Comparison of ENCODE assay signal across 24 cellular contexts in genomic region chr16:55710466-55710865, GRCh38. TPM values are rescaled to one million over a fixed set of nuclear protein-coding genes. Genes with fewer than 3 reads are reported as not detected.
DNase-seq lines count a peak whose midpoint lies in the region; ATAC-seq and TF ChIP-seq lines count a peak whose summit lies in the region.
"Had no signal": no experiment of that assay in that cellular context is flagged by ENCODE, and none has a peak within 500 bp of the region (broad histone marks: within the 10 kb centered on the region; RNA-seq: fewer than 3 reads in every experiment).

No MANE protein-coding gene starts in this region.

- no peaks in the 10 kb centered on the region for H3K4me1 Mint-ChIP-seq in endodermal cell
- no peaks in the 10 kb centered on the region for H3K4me1 Mint-ChIP-seq in activated CD8-positive, alpha-beta memory T cell treated with anti-CD3 and anti-CD28 coated beads, Interleukin-2, amount 10 ng/mL, durations not matched to agents 7 days and 5 days
- H3K4me1 Mint-ChIP-seq: activated naive CD8-positive, alpha-beta T cell treated with anti-CD3 and anti-CD28 coated beads for 36 hours; stimulated activated naive B cell treated with anti-CD40 and anti-IgM and Interleukin-4, amounts not matched to agents 10 μg/mL and 1 μg/mL and 100 μg/mL, for 72 hours had no signal

- in situ Hi-C loops in GM23248 (cut with MboI), result loop anchor here (5.0 kb wide), 1 partner anchor 132 kb away; no protein-coding TSS in a partner anchor

- H3K9ac ChIP-seq in GM23248, result no peak overlapping the region
- H3K9ac ChIP-seq in endodermal cell (ENCODE audit: extremely low read depth, low read length, poor library complexity, severe bottlenecking), result no peak overlapping the region
- H3K9ac ChIP-seq in mesendoderm (ENCODE audit: low read length), result no peak overlapping the region

- H3K4me3 ChIP-seq in GM23248, result no peak overlapping the region
- H3K4me3 ChIP-seq in endodermal cell (ENCODE audit: low read length), result no peak overlapping the region
- no peak overlapping the region for H3K4me3 ChIP-seq in mesendoderm (ENCODE audit: low read length)
- H3K4me3 ChIP-seq in psoas muscle, result no peak overlapping the region
- H3K4me3 ChIP-seq: gastroesophageal sphincter, left ventricle myocardium inferior, PC-9, thyroid gland had no signal

- H3F3A ChIP-seq in GM23248 (ENCODE audit: insufficient read depth), result no peaks in the 10 kb centered on the region

- H2AK5ac ChIP-seq in mesendoderm (ENCODE audit: low read length), result no peak overlapping the region

- H3K56ac ChIP-seq in mesendoderm (ENCODE audit: low read length), result no peak overlapping the region

- H2BK15ac ChIP-seq in mesendoderm (replicated peaks; ENCODE audit: low read depth), result no peak overlapping the region

- DNase-seq in GM23248, result peak; percentile 14
- peak; percentile 82 for DNase-seq in endodermal cell
- peak; percentile 50 for DNase-seq in mesendoderm
- no peak for DNase-seq in psoas muscle
- no peak for DNase-seq in activated CD8-positive, alpha-beta memory T cell treated with anti-CD3 and anti-CD28 coated beads, Interleukin-2, amount 10 ng/mL, durations not matched to agents 7 days and 5 days
- DNase-seq in NCI-H2081 treated with DMSO at 0.1 percent for 48 hours (lab: John Stamatoyannopoulos, UW), result no peak
- DNase-seq: activated naive CD8-positive, alpha-beta T cell treated with anti-CD3 and anti-CD28 coated beads for 36 hours; CD8-positive, alpha-beta T cell; Karpas-422; left ventricle myocardium inferior; NCI-H1417; NCI-H69; occipital lobe; stimulated activated naive B cell treated with anti-CD40 and anti-IgM and Interleukin-4, amounts not matched to agents 10 μg/mL and 1 μg/mL and 100 μg/mL, for 72 hours; T1000; thyroid gland had no signal

- H3K4me2 ChIP-seq in GM23248 (ENCODE audit: unreplicated experiment), result no peak overlapping the region
- no peak overlapping the region for H3K4me2 ChIP-seq in mesendoderm (ENCODE audit: low read length)
- H3K4me2 ChIP-seq: PC-9 had no signal

- no peak overlapping the region for H3K23ac ChIP-seq in mesendoderm (ENCODE audit: low read length)

- H4K8ac ChIP-seq in mesendoderm (ENCODE audit: low read depth, low read length), result no peak overlapping the region

- H3K9me3 Mint-ChIP-seq in endodermal cell, result no peaks in the 10 kb centered on the region
- H3K9me3 Mint-ChIP-seq in activated CD8-positive, alpha-beta memory T cell treated with anti-CD3 and anti-CD28 coated beads, Interleukin-2, amount 10 ng/mL, durations not matched to agents 7 days and 5 days (ENCODE audit: low read depth), result no peaks in the 10 kb centered on the region
- H3K9me3 Mint-ChIP-seq: activated naive CD8-positive, alpha-beta T cell treated with anti-CD3 and anti-CD28 coated beads for 36 hours; CD8-positive, alpha-beta T cell; dendritic cell treated with granulocyte-macrophage colony-stimulating factor and Interleukin-4, amounts not matched to agents 40 ng/mL and 50 ng/mL, for 4 days; stimulated activated naive B cell treated with anti-CD40 and anti-IgM and Interleukin-4, amounts not matched to agents 10 μg/mL and 1 μg/mL and 100 μg/mL, for 72 hours had no signal

- H3K4ac ChIP-seq in mesendoderm (ENCODE audit: low read depth, low read length), result no peak overlapping the region

- H3K18ac ChIP-seq in mesendoderm (ENCODE audit: low read length), result no peak overlapping the region

- H3K36me3 ChIP-seq in GM23248 (ENCODE audit: low read depth), result no peaks in the 10 kb centered on the region
- no peaks in the 10 kb centered on the region for H3K36me3 ChIP-seq in endodermal cell (ENCODE audit: control insufficient read depth, insufficient read depth, low read length)
- no peaks in the 10 kb centered on the region for H3K36me3 ChIP-seq in mesendoderm (ENCODE audit: control insufficient read depth, insufficient read depth, low read length)
- H3K36me3 ChIP-seq in psoas muscle (ENCODE audit: insufficient read depth in 1 of 2, low read depth in 1 of 2), result no peaks in the 10 kb centered on the region
- H3K36me3 ChIP-seq: gastroesophageal sphincter, left ventricle myocardium inferior, thyroid gland had no signal

- H3K27ac ChIP-seq in GM23248 (no peak overlapping the region), endodermal cell (ENCODE audit: low read depth, low read length) (no peak overlapping the region), mesendoderm (ENCODE audit: low read depth, low read length) (no peak overlapping the region), psoas muscle (no peak overlapping the region)
- H3K27ac ChIP-seq: gastroesophageal sphincter, left ventricle myocardium inferior, PC-9, thyroid gland had no signal

- TF ChIP-seq CTCF in endodermal cell (conservative IDR thresholded peaks at IDR 0.05) (no peak), psoas muscle (IDR thresholded peaks at IDR 0.05) (no peak)

- ATAC-seq in psoas muscle (no peak), GM18868 (IDR thresholded peaks at IDR 0.05; ENCODE audit: unreplicated experiment) (no peak)
- ATAC-seq in activated CD8-positive, alpha-beta memory T cell treated with anti-CD3 and anti-CD28 coated beads, Interleukin-2, amount 10 ng/mL, durations not matched to agents 7 days and 5 days, result no peak
- ATAC-seq: CD8-positive, alpha-beta T cell; gastroesophageal sphincter; stimulated activated naive B cell treated with anti-CD40 and anti-IgM and Interleukin-4, amounts not matched to agents 10 μg/mL and 1 μg/mL and 100 μg/mL, for 72 hours had no signal

- peaks cover 5% of the 10 kb centered on the region for H3K27me3 Mint-ChIP-seq in endodermal cell (ENCODE audit: insufficient read depth)
- H3K27me3 Mint-ChIP-seq in activated CD8-positive, alpha-beta memory T cell treated with anti-CD3 and anti-CD28 coated beads, Interleukin-2, amount 10 ng/mL, durations not matched to agents 7 days and 5 days, result peaks cover 16% of the 10 kb centered on the region

- H3K9me3 ChIP-seq in GM23248 (ENCODE audit: low read depth), result no peaks in the 10 kb centered on the region
- H3K9me3 ChIP-seq in endodermal cell (ENCODE audit: control insufficient read depth, low read length), result no peaks in the 10 kb centered on the region
- H3K9me3 ChIP-seq in psoas muscle, result no peaks in the 10 kb centered on the region
- H3K9me3 ChIP-seq: gastroesophageal sphincter, left ventricle myocardium inferior, thyroid gland had no signal

- H4K20me1 ChIP-seq in GM23248 (ENCODE audit: insufficient read depth), result no peaks in the 10 kb centered on the region

- no peak overlapping the region for H2AFZ ChIP-seq in GM23248
- H2AFZ ChIP-seq: PC-9 had no signal

- no peaks in the 10 kb centered on the region for H3K36me3 Mint-ChIP-seq in endodermal cell (ENCODE audit: low read depth)
- no peaks in the 10 kb centered on the region for H3K36me3 Mint-ChIP-seq in activated CD8-positive, alpha-beta memory T cell treated with anti-CD3 and anti-CD28 coated beads, Interleukin-2, amount 10 ng/mL, durations not matched to agents 7 days and 5 days
- H3K36me3 Mint-ChIP-seq: activated naive CD8-positive, alpha-beta T cell treated with anti-CD3 and anti-CD28 coated beads for 36 hours; brain; CD8-positive, alpha-beta T cell; stimulated activated naive B cell treated with anti-CD40 and anti-IgM and Interleukin-4, amounts not matched to agents 10 μg/mL and 1 μg/mL and 100 μg/mL, for 72 hours had no signal

- no peaks in the 10 kb centered on the region for H3K79me2 ChIP-seq in GM23248 (ENCODE audit: insufficient read depth)
- H3K79me2 ChIP-seq in mesendoderm (ENCODE audit: control insufficient read depth, insufficient read depth, low read length), result no peaks in the 10 kb centered on the region

- H3K4me1 ChIP-seq in GM23248 (ENCODE audit: insufficient read depth) (no peaks in the 10 kb centered on the region), endodermal cell (ENCODE audit: control insufficient read depth, insufficient read depth, low read length) (no peaks in the 10 kb centered on the region), mesendoderm (ENCODE audit: control insufficient read depth, low read depth, low read length) (no peaks in the 10 kb centered on the region), psoas muscle (no peaks in the 10 kb centered on the region)
- H3K4me1 ChIP-seq: gastroesophageal sphincter, left ventricle myocardium inferior, thyroid gland had no signal

- no peak overlapping the region for H3K4me3 Mint-ChIP-seq in endodermal cell
- H3K4me3 Mint-ChIP-seq in activated CD8-positive, alpha-beta memory T cell treated with anti-CD3 and anti-CD28 coated beads, Interleukin-2, amount 10 ng/mL, durations not matched to agents 7 days and 5 days, result no peak overlapping the region
- H3K4me3 Mint-ChIP-seq: activated naive CD8-positive, alpha-beta T cell treated with anti-CD3 and anti-CD28 coated beads for 36 hours; brain; CD8-positive, alpha-beta T cell; dendritic cell treated with granulocyte-macrophage colony-stimulating factor and Interleukin-4, amounts not matched to agents 40 ng/mL and 50 ng/mL, for 4 days; stimulated activated naive B cell treated with anti-CD40 and anti-IgM and Interleukin-4, amounts not matched to agents 10 μg/mL and 1 μg/mL and 100 μg/mL, for 72 hours had no signal

- H2BK120ac ChIP-seq in mesendoderm (ENCODE audit: low read depth, low read length), result no peak overlapping the region

- H4K5ac ChIP-seq in mesendoderm (ENCODE audit: low read length), result no peak overlapping the region

- H3K27ac Mint-ChIP-seq in endodermal cell, result no peak overlapping the region
- H3K27ac Mint-ChIP-seq in activated CD8-positive, alpha-beta memory T cell treated with anti-CD3 and anti-CD28 coated beads, Interleukin-2, amount 10 ng/mL, durations not matched to agents 7 days and 5 days, result no peak overlapping the region
- H3K27ac Mint-ChIP-seq: brain; CD8-positive, alpha-beta T cell; dendritic cell treated with granulocyte-macrophage colony-stimulating factor and Interleukin-4, amounts not matched to agents 40 ng/mL and 50 ng/mL, for 4 days; stimulated activated naive B cell treated with anti-CD40 and anti-IgM and Interleukin-4, amounts not matched to agents 10 μg/mL and 1 μg/mL and 100 μg/mL, for 72 hours had no signal

- H3K79me1 ChIP-seq in mesendoderm (ENCODE audit: low read length), result no peaks in the 10 kb centered on the region

- H3K27me3 ChIP-seq in GM23248 (replicated peaks; ENCODE audit: insufficient read depth) (peaks cover 27% of the 10 kb centered on the region), endodermal cell (ENCODE audit: control insufficient read depth, insufficient read depth, low read length, poor library complexity, severe bottlenecking) (peaks cover 8% of the 10 kb centered on the region), mesendoderm (ENCODE audit: insufficient read depth, low read length, poor library complexity) (no peaks in the 10 kb centered on the region), psoas muscle (ENCODE audit: insufficient read depth in 3 of 3, low read length in 2 of 3) (peaks cover 0 to 8% (median 0%) of the 10 kb centered on the region in 3 donors)
- H3K27me3 ChIP-seq: thyroid gland had no signal

- no peak overlapping the region for H2BK5ac ChIP-seq in mesendoderm (ENCODE audit: low read length)

- 23 to 27% methylated on average over 2 of the region's 2 CpGs for WGBS in GM23248 (ENCODE audit: low coverage in 1 of 2, low lambda C conversion rate in 2 of 2, missing lambda C conversion rate in 2 of 2), 2 experiments
- WGBS in endodermal cell (ENCODE audit: insufficient coverage in 1 of 2, insufficient read length in 1 of 2), 2 experiments, result 42 to 59% methylated on average over 2 of the region's 2 CpGs
- WGBS in mesendoderm (ENCODE audit: extremely low coverage, insufficient coverage, low lambda C conversion rate), result no CpG with 5 or more reads among the region's 2 CpGs
- WGBS in psoas muscle, 3 donors, result 31 to 47% (median 42%) methylated on average over 2 of the region's 2 CpGs

- CTCF ChIA-PET in activated CD8-positive, alpha-beta memory T cell treated with anti-CD3 and anti-CD28 coated beads, Interleukin-2, amount 10 ng/mL, durations not matched to agents 7 days and 5 days (lab: Charles Lee), result interaction anchor here (1.5 kb wide), 1 partner anchor 131 kb away, joined by 4 read pairs; no protein-coding TSS in a partner anchor

- intact Hi-C loops in psoas muscle (cut with DNase I), result loop anchor here in 1 of 2 donors (10.0 kb wide), 1 partner anchor 604 kb away; no protein-coding TSS in a partner anchor

- no peaks in the 10 kb centered on the region for H3K9me2 ChIP-seq in GM23248 (ENCODE audit: insufficient read depth)

RNA-seq across cellular contexts. Expression of gene SLC6A2, which starts 54.7 kb away (rescaled TPM):
- not detected in 2 replicates for total RNA-seq in GM23248 (2014; rRNA removed; shearing (Covaris generic))
- polyA plus RNA-seq in GM23248 (2016; fragmentation: Nextera tagmentation; extraction: Ambion mirVana), result not detected in 2 replicates
- not detected for polyA plus RNA-seq in PFSK-1 (2012; ENCODE audit: insufficient read length, low read depth)
- 1 to 10 TPM in 1 of 2 donors, not detected in 1; 1.1 TPM for total RNA-seq in endodermal cell
- polyA plus RNA-seq in endodermal cell (2013, experiment 1 of 2), result 0.32 TPM
- polyA plus RNA-seq in endodermal cell (2013, experiment 2 of 2), result 0.12 TPM
- polyA plus RNA-seq in mesendoderm (2013, experiment 1 of 2), result 0.35 TPM
- 0.35 TPM for polyA plus RNA-seq in mesendoderm (2013, experiment 2 of 2)
- total RNA-seq in psoas muscle, result not detected
- under 1 TPM in 1 of 3 donors, not detected in 2; 0.04 TPM for polyA plus RNA-seq in psoas muscle
- total RNA-seq in activated CD8-positive, alpha-beta memory T cell treated with anti-CD3 and anti-CD28 coated beads, Interleukin-2, amount 10 ng/mL, durations not matched to agents 7 days and 5 days, result not detected
- total RNA-seq: activated CD8-positive, alpha-beta memory T cell treated with anti-CD3 and anti-CD28 coated beads for 36 hours; activated naive CD8-positive, alpha-beta T cell treated with anti-CD3 and anti-CD28 coated beads for 36 hours; CD8-positive, alpha-beta T cell; epithelial cell of proximal tubule; left ventricle myocardium inferior; occipital lobe; thyroid gland had no signal

Comparison
In these comparisons a context has a peak if more than half of its experiments do, and no peak if none do; other contexts are left out.
1. DNase-seq: peak in GM23248 (single experiment), endodermal cell (single experiment) and mesendoderm (single experiment); none in psoas muscle (0 of 2), activated CD8-positive, alpha-beta memory T cell treated with anti-CD3 and anti-CD28 coated beads, Interleukin-2, amount 10 ng/mL, durations not matched to agents 7 days and 5 days (single experiment) and NCI-H2081 treated with DMSO at 0.1 percent for 48 hours (single experiment).